ENCODE assay signal across 9 cellular contexts in the genomic region with DNA sequence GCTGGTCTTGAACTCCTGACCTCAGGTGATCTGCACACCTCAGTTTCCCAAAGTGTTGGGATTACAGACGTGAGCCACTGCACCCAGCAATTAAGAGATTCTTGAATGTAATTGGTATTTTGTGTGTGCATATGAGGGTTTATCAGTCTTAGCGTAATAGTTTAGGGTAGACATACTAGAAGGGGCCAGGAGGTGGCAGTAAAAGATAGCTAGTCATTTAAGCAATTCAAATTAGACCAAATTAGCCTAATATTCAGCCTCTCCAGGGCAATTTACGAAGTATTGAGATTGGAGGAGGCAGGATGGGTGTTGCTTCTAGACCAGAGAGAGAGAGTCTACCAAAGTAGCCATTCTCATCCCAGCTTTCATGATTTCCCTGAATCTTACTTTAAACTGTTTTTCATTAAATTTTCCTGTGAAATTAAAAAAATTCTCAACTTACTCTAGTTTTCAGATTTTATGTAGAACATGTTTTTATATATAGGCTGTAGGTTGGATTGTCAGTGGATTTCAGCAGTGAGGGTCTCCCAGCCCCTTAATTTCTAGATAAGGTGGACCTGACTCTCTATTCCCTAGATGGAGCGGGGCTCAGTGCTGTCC.
A peak's percentile ranks its signal among the peaks of the same experiment; 100 is the strongest.
DNase-seq lines count a peak whose midpoint lies in the region; TF ChIP-seq lines count a peak whose summit lies in the region.
"Had no signal": no experiment of that assay in that cellular context is flagged by ENCODE, and none has a peak within 500 bp of the region (broad histone marks: within the 10 kb centered on the region; RNA-seq: fewer than 3 reads in every experiment).

No MANE protein-coding gene starts in this region.

- H3K27ac ChIP-seq in MM.1S (ENCODE audit: low read length) = no peak overlapping the region

- peak; percentile 27 for DNase-seq in stimulated activated CD4-positive, alpha-beta T cell treated with anti-CD3 and anti-CD28 coated beads, Interleukin-15, amount 100 ng/mL, for 24 hours
- DNase-seq in stimulated activated CD4-positive, alpha-beta T cell treated with anti-CD3 and anti-CD28 coated beads, Interleukin-4, amount 100 ng/mL, for 1 hour = no peak
- DNase-seq in MM.1S = peak; percentile 50
- peak; percentile 13 to 30 for DNase-seq in SHP77 (lab: John Stamatoyannopoulos, UW)
- peak; percentile 32 to 56 for DNase-seq in erythroblast (lab: John Stamatoyannopoulos, UW)
- DNase-seq in osteocyte (ENCODE audit: extremely low spot score, unreplicated experiment) = no peak
- no peak for DNase-seq in effector CD4-positive, alpha-beta T cell
- DNase-seq in immature natural killer cell = no peak

- no peaks in the 10 kb centered on the region for H3K36me3 ChIP-seq in MM.1S (replicated peaks; ENCODE audit: insufficient read depth, low read length)

- no peaks in the 10 kb centered on the region for H3K4me1 ChIP-seq in MM.1S (ENCODE audit: low read length)

- H3K27me3 Mint-ChIP-seq in osteocyte (ENCODE audit: unreplicated experiment) (no peaks in the 10 kb centered on the region), immature natural killer cell (ENCODE audit: low read depth in 3 of 3) (peaks cover 0 to 10% (median 5%) of the 10 kb centered on the region in 3 donors)
- H3K27me3 Mint-ChIP-seq: central memory CD8-positive, alpha-beta T cell had no signal

- H3K4me1 Mint-ChIP-seq in osteocyte (ENCODE audit: unreplicated experiment) (peaks cover 9% of the 10 kb centered on the region), immature natural killer cell (no peaks in the 10 kb centered on the region)

- H3K36me3 Mint-ChIP-seq in osteocyte (ENCODE audit: unreplicated experiment) (no peaks in the 10 kb centered on the region), immature natural killer cell (no peaks in the 10 kb centered on the region)

- H3F3A ChIP-seq in MM.1S (ENCODE audit: insufficient read depth, low read length) = no peaks in the 10 kb centered on the region

- no peaks in the 10 kb centered on the region for H4K20me1 ChIP-seq in MM.1S (ENCODE audit: insufficient read depth, low read length)

- no peak overlapping the region for H3K4me2 ChIP-seq in MM.1S (ENCODE audit: low read depth, low read length)

- H3K27ac Mint-ChIP-seq in osteocyte (ENCODE audit: unreplicated experiment) = no peak overlapping the region
- H3K27ac Mint-ChIP-seq in immature natural killer cell = no peak overlapping the region

- H3K4me3 ChIP-seq in MM.1S (ENCODE audit: low read length) = no peak overlapping the region

- TF ChIP-seq CTCF in MM.1S (IDR thresholded peaks at IDR 0.05; ENCODE audit: low read length) = peak; percentile 66
- peak; percentile 81 for TF ChIP-seq CTCF in osteocyte (IDR thresholded peaks at IDR 0.05)

- no peaks in the 10 kb centered on the region for H3K79me2 ChIP-seq in MM.1S (ENCODE audit: low read length)

- H3K27me3 ChIP-seq in MM.1S (replicated peaks; ENCODE audit: insufficient read depth, low read length) = no peaks in the 10 kb centered on the region

- H3K9me3 ChIP-seq in MM.1S (replicated peaks; ENCODE audit: insufficient read depth, low read length) = no peaks in the 10 kb centered on the region

- no peak overlapping the region for H2AFZ ChIP-seq in MM.1S (ENCODE audit: low read length)

- no peak overlapping the region for H3K9ac ChIP-seq in MM.1S (ENCODE audit: low read length)

- TF ChIP-seq POLR2A in erythroblast (IDR thresholded peaks at IDR 0.05; ENCODE audit: low read length) = no peak

- no peaks in the 10 kb centered on the region for H3K9me2 ChIP-seq in MM.1S (replicated peaks; ENCODE audit: insufficient read depth, low read length)

- H3K9me3 Mint-ChIP-seq in osteocyte (ENCODE audit: unreplicated experiment) (no peaks in the 10 kb centered on the region), immature natural killer cell (no peaks in the 10 kb centered on the region)
- H3K9me3 Mint-ChIP-seq: central memory CD8-positive, alpha-beta T cell had no signal

- H3K4me3 Mint-ChIP-seq in osteocyte (ENCODE audit: unreplicated experiment) = no peak overlapping the region
- no peak overlapping the region for H3K4me3 Mint-ChIP-seq in immature natural killer cell
- H3K4me3 Mint-ChIP-seq: central memory CD8-positive, alpha-beta T cell had no signal

Comparison
In these comparisons a context has a peak if more than half of its experiments do, and no peak if none do; other contexts are left out.
1. DNase-seq: peak in stimulated activated CD4-positive, alpha-beta T cell treated with anti-CD3 and anti-CD28 coated beads, Interleukin-15, amount 100 ng/mL, for 24 hours (single experiment), MM.1S (single experiment), SHP77 (2 of 2) and erythroblast (2 of 2); none in stimulated activated CD4-positive, alpha-beta T cell treated with anti-CD3 and anti-CD28 coated beads, Interleukin-4, amount 100 ng/mL, for 1 hour (single experiment), osteocyte (single experiment), effector CD4-positive, alpha-beta T cell (single experiment) and immature natural killer cell (0 of 3).